Comparison of ENCODE assay signal across 33 cellular contexts in the genomic region with DNA sequence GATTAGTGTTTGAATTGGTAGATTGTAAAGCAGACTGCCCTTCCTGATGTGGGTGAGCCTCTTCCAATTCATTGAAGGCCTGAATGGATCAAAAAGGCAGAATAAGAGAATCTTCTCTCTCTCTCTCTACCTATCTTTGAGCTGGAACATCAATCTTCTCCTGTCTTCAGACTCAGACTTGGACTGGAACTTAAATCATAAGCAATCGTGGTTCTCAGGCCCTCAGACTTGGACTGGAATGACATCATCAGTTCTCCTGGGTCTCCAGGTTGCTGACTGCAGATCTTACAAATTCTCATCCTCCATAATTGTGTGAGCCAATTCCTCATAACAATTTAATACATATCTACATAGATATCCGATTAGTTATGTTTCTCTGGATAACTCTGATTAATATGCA.
"Had no signal": no experiment of that assay in that cellular context is flagged by ENCODE, and none has a peak within 500 bp of the region (broad histone marks: within the 10 kb centered on the region; RNA-seq: fewer than 3 reads in every experiment).

No MANE protein-coding gene starts in this region.

- DNase-seq: activated CD4-positive, alpha-beta T cell treated with anti-CD3 and anti-CD28 coated beads for 1 hour; activated CD4-positive, alpha-beta T cell treated with anti-CD3 and anti-CD28 coated beads for 48 hours; activated CD4-positive, CD25-positive, alpha-beta regulatory T cell; activated CD8-positive, alpha-beta T cell treated with anti-CD3 and anti-CD28 coated beads for 36 hours; activated effector memory CD4-positive, alpha-beta T cell treated with anti-CD3 and anti-CD28 coated beads, Interleukin-2, amount 50 U/mL, for 16 hours; activated naive CD4-positive, alpha-beta T cell; activated naive CD4-positive, alpha-beta T cell treated with anti-CD3 and anti-CD28 coated beads, Interleukin-2, amount 50 U/mL, for 16 hours; activated naive CD8-positive, alpha-beta T cell treated with anti-CD3 and anti-CD28 coated beads for 36 hours; activated T-cell treated with anti-CD3 and anti-CD28 coated beads, Interleukin-2, amount 50 U/mL, for 1 hour; activated T-cell treated with anti-CD3 and anti-CD28 coated beads, Interleukin-2, amount 50 U/mL, for 72 hours; amygdala; KG1; MG63; NCI-H1048; NCI-H1105 treated with DMSO at 0.1 percent for 48 hours; NCI-H1436; NCI-H1694; NCI-H1930; NCI-H2081 treated with DMSO at 0.1 percent for 48 hours; NCI-H345; NCI-H524 treated with DMSO at 0.1 percent for 48 hours; NK-92 treated with Interleukin-12 subunit alpha and Interleukin-12 subunit beta, amount 100 ng/mL, for 24 hours; PC-3; Peyer's patch; RPMI8226; SW 1271; T-helper 1 cell; T-helper 2 cell; T-helper 9 cell; WERI-Rb-1 had no signal

- H3K36me3 ChIP-seq: ascending aorta, cardiac muscle cell, MG63, Peyer's patch, WERI-Rb-1 had no signal

- H3K4me3 ChIP-seq: ascending aorta, cardiac muscle cell, MG63, Peyer's patch had no signal

- ATAC-seq: activated CD8-positive, alpha-beta T cell treated with anti-CD3 and anti-CD28 coated beads for 36 hours; activated T-cell treated with anti-CD3 and anti-CD28 coated beads, Interleukin-2, amount 50 U/mL, for 72 hours; activated T-helper 17 cell treated with anti-CD3 and anti-CD28 coated beads, Interleukin-2, amount 50 U/mL, for 72 hours; PC-3 had no signal

- H3K9me3 ChIP-seq: ascending aorta, MG63, Peyer's patch had no signal

- H3K27ac ChIP-seq: ascending aorta, cardiac muscle cell, Peyer's patch, WERI-Rb-1 had no signal

- H3K27me3 ChIP-seq: ascending aorta, cardiac muscle cell, MG63, Peyer's patch had no signal
